1 cellular context compared by ENCODE assay signal in genomic region chr20:47551841-47552240, GRCh38.
TF ChIP-seq lines count a peak whose summit lies in the region.

No MANE protein-coding gene starts in this region.

TF ChIP-seq in IMR-90, 13 proteins besides CTCF, POLR2A, EP300 and RAD21:
- TF ChIP-seq RFX5 (IDR thresholded peaks at IDR 0.05; ENCODE audit: low read depth, low read length), result no peak
- TF ChIP-seq CEBPB (IDR thresholded peaks at IDR 0.05; ENCODE audit: low read depth, low read length), result no peak
- TF ChIP-seq FOS (IDR thresholded peaks at IDR 0.05; ENCODE audit: low read depth, low read length), result no peak
- TF ChIP-seq MXI1 (IDR thresholded peaks at IDR 0.05; ENCODE audit: borderline replicate concordance, low read depth, low read length), result no peak
- TF ChIP-seq NFE2L2 (IDR thresholded peaks at IDR 0.05; ENCODE audit: low read depth, low read length), result no peak
- TF ChIP-seq CHD1 (IDR thresholded peaks at IDR 0.05; ENCODE audit: low read depth, low read length), result no peak
